Comparison of ENCODE assay signal across 18 cellular contexts in the genomic region with DNA sequence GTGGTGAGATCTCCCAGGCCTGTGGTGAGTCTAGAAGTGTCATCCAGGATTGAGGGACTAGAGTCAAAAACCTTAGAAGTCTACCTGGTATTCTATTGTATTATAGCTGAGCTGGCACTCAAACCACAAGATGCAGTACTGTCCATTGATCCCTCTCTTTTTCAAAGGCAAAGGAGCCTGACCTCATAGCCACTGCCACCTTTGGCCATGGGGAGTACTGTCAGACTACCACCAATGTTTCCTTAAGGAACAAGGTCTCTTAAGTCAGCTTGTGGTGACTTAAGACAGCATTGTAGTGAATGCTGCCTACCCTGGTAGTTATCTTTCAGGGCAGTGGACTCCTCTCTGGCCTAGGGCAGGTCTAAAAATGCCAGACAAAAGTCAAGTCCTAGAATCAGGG.
DNase-seq lines count a peak whose midpoint lies in the region; FAIRE-seq and TF ChIP-seq lines count a peak whose summit lies in the region.
"Had no signal": no experiment of that assay in that cellular context is flagged by ENCODE, and none has a peak within 500 bp of the region (broad histone marks: within the 10 kb centered on the region; RNA-seq: fewer than 3 reads in every experiment).

No MANE protein-coding gene starts in this region.

- no peak overlapping the region for H3T11ph ChIP-seq in H9 (ENCODE audit: low read length)

- H3K14ac ChIP-seq in H9 (ENCODE audit: insufficient read depth, low read length): no peak overlapping the region
- no peak overlapping the region for H3K14ac ChIP-seq in H1 (ENCODE audit: insufficient read length)
- no peak overlapping the region for H3K14ac ChIP-seq in mesenchymal stem cell (ENCODE audit: low read length in 2 of 2)

- H3K4me1 Mint-ChIP-seq in H9: peaks cover 3 to 5% of the 10 kb centered on the region in 2 experiments; a peak in 1 of 4 replicates
- H3K4me1 Mint-ChIP-seq: CD4-positive, alpha-beta memory T cell had no signal

- no peak overlapping the region for H2BK12ac ChIP-seq in H9 (ENCODE audit: insufficient read length, low read depth, low read length)
- no peak overlapping the region for H2BK12ac ChIP-seq in H1 (ENCODE audit: low read depth, low read length)
- H2BK12ac ChIP-seq in mesenchymal stem cell (ENCODE audit: low read length in 2 of 2): no peak overlapping the region

- no peak for TF ChIP-seq POLR2A in H1 (IDR thresholded peaks at IDR 0.05; ENCODE audit: control extremely low read depth in 1 of 2, low read depth in 2 of 2, low read length in 2 of 2)

- POLR2A ChIA-PET in H1 (lab: Charles Lee; ENCODE audit: partially characterized antibody): no interaction called here

- no peak overlapping the region for H4K5ac ChIP-seq in H9 (ENCODE audit: insufficient read length, low read depth, low read length)
- H4K5ac ChIP-seq in H1 (ENCODE audit: insufficient read length, low read depth, low read length): no peak overlapping the region

- H3K27ac Mint-ChIP-seq in H9: no peak overlapping the region
- H3K27ac Mint-ChIP-seq: CD4-positive, alpha-beta memory T cell had no signal

- H3K23ac ChIP-seq in H9 (ENCODE audit: insufficient read length, low read depth, low read length) (no peak overlapping the region), H1 (ENCODE audit: insufficient read length) (no peak overlapping the region), mesenchymal stem cell (ENCODE audit: low read length in 2 of 2) (no peak overlapping the region)

- H3K79me2 ChIP-seq in H9 (ENCODE audit: insufficient read depth, low read length): no peaks in the 10 kb centered on the region
- no peaks in the 10 kb centered on the region for H3K79me2 ChIP-seq in H1 (ENCODE audit: control insufficient read depth in 1 of 2, insufficient read depth in 2 of 2, low read length in 2 of 2)

- no peak overlapping the region for H3K18ac ChIP-seq in H9 (ENCODE audit: insufficient read length, low read depth, low read length)
- no peak overlapping the region for H3K18ac ChIP-seq in H1 (ENCODE audit: extremely low read depth, low read length)
- H3K18ac ChIP-seq in mesenchymal stem cell (ENCODE audit: low read depth in 1 of 2, low read length in 2 of 2): no peak overlapping the region

- H3K79me1 ChIP-seq in H9 (ENCODE audit: insufficient read depth, low read depth, low read length, poor library complexity, severe bottlenecking) (no peaks in the 10 kb centered on the region), H1 (ENCODE audit: low read depth, low read length) (no peaks in the 10 kb centered on the region), mesenchymal stem cell (replicated peaks; ENCODE audit: low read length, poor library complexity, severe bottlenecking) (no peaks in the 10 kb centered on the region)

- H2BK120ac ChIP-seq in H9 (ENCODE audit: low read depth, low read length, poor library complexity, severe bottlenecking) (no peak overlapping the region), H1 (replicated peaks; ENCODE audit: low read depth, low read length) (no peak overlapping the region), mesenchymal stem cell (ENCODE audit: low read depth, low read length) (no peak overlapping the region)

- H2BK5ac ChIP-seq in H9 (ENCODE audit: insufficient read length, low read length) (no peak overlapping the region), H1 (ENCODE audit: low read depth, low read length) (no peak overlapping the region), mesenchymal stem cell (ENCODE audit: low read depth, low read length, poor library complexity, severe bottlenecking) (no peak overlapping the region)

- FAIRE-seq in H1 (lab: Jason Lieb, UNC): no peak
- FAIRE-seq: GM12891, GM18507 had no signal

- H3K27me3 Mint-ChIP-seq in H9 (ENCODE audit: low read depth): no peaks in the 10 kb centered on the region
- H3K27me3 Mint-ChIP-seq: CD4-positive, alpha-beta memory T cell had no signal

- H3K9ac ChIP-seq in H9 (ENCODE audit: extremely low read depth, insufficient read length, low read length) (no peak overlapping the region), H1 (replicated peaks in 1 of 4; ENCODE audit: extremely low read depth in 1 of 4, low read depth in 3 of 4, low read length in 3 of 4) (no peak overlapping the region), mesenchymal stem cell (ENCODE audit: low read length) (no peak overlapping the region)

- TF ChIP-seq CTCF in H9 (conservative IDR thresholded peaks at IDR 0.05): peak; percentile 20; the same call in 2 of the 3 replicates
- peak in 1 of 3 experiments; percentile 23; a peak in 1 of 4 replicates for TF ChIP-seq CTCF in H1 (IDR thresholded peaks at IDR 0.05; ENCODE audit: control extremely low read depth in 1 of 3, insufficient read depth in 1 of 3, low read depth in 1 of 3, low read length in 3 of 3)

- no peak overlapping the region for H3K4me3 Mint-ChIP-seq in H9
- H3K4me3 Mint-ChIP-seq: CD4-positive, alpha-beta memory T cell had no signal

- no peaks in the 10 kb centered on the region for H3K4me1 ChIP-seq in H9 (ENCODE audit: insufficient read depth, low read length)
- H3K4me1 ChIP-seq in H1 (replicated peaks in 1 of 4; ENCODE audit: control insufficient read depth in 3 of 4, insufficient read depth in 4 of 4, low read length in 3 of 4): no peaks in the 10 kb centered on the region
- no peaks in the 10 kb centered on the region for H3K4me1 ChIP-seq in mesenchymal stem cell (ENCODE audit: control insufficient read depth, insufficient read depth, low read depth, low read length)
- H3K4me1 ChIP-seq in SJCRH30: no peaks in the 10 kb centered on the region

- H3K56ac ChIP-seq in H9 (ENCODE audit: insufficient read length, low read depth, low read length) (no peak overlapping the region), H1 (replicated peaks; ENCODE audit: insufficient read length, low read depth, low read length) (no peak overlapping the region)

- H3K27me3 ChIP-seq in H9 (ENCODE audit: insufficient read depth, low read length) (no peaks in the 10 kb centered on the region), H1 (replicated peaks in 1 of 4; ENCODE audit: control insufficient read depth in 3 of 4, extremely low read depth in 1 of 4, insufficient read depth in 3 of 4, low read length in 3 of 4) (no peaks in the 10 kb centered on the region), mesenchymal stem cell (ENCODE audit: control insufficient read depth in 1 of 2, insufficient read depth in 1 of 2, low read length in 2 of 2) (no peaks in the 10 kb centered on the region), SJCRH30 (no peaks in the 10 kb centered on the region)

- no peak overlapping the region for H2AFZ ChIP-seq in H9 (ENCODE audit: low read length)
- H2AFZ ChIP-seq in H1 (ENCODE audit: low read length): no peak overlapping the region
- H2AFZ ChIP-seq in mesenchymal stem cell (ENCODE audit: low read depth, low read length): no peak overlapping the region

- no peak overlapping the region for H2AK5ac ChIP-seq in H9 (ENCODE audit: insufficient read length, low read length)
- H2AK5ac ChIP-seq in H1 (ENCODE audit: low read depth, low read length): no peak overlapping the region
- H2AK5ac ChIP-seq in mesenchymal stem cell (ENCODE audit: low read length, severe bottlenecking): no peak overlapping the region

- no peak overlapping the region for H3K4me3 ChIP-seq in H1 (ENCODE audit: extremely low read depth in 1 of 4, insufficient read depth in 2 of 4, low read depth in 3 of 4, low read length in 4 of 4)
- no peak overlapping the region for H3K4me3 ChIP-seq in mesenchymal stem cell (ENCODE audit: insufficient read depth in 1 of 2, low read depth in 1 of 2, low read length in 2 of 2)
- no peak overlapping the region for H3K4me3 ChIP-seq in SJCRH30

- no peaks in the 10 kb centered on the region for H3K36me3 ChIP-seq in H1 (ENCODE audit: control insufficient read depth in 2 of 4, insufficient read depth in 4 of 4, low read length in 3 of 4)
- no peaks in the 10 kb centered on the region for H3K36me3 ChIP-seq in mesenchymal stem cell (ENCODE audit: control insufficient read depth in 1 of 2, insufficient read depth in 2 of 2, low read depth in 1 of 2, low read length in 2 of 2)
- H3K36me3 ChIP-seq in SJCRH30: no peaks in the 10 kb centered on the region

- H3K36me3 Mint-ChIP-seq in H9 (ENCODE audit: insufficient read depth in 1 of 3, low read depth in 3 of 3): no peaks in the 10 kb centered on the region; a peak in 1 of 7 replicates
- H3K36me3 Mint-ChIP-seq: CD4-positive, alpha-beta memory T cell had no signal

- no peak overlapping the region for H2BK15ac ChIP-seq in H9 (ENCODE audit: low read depth, low read length)
- H2BK15ac ChIP-seq in H1 (ENCODE audit: low read length): peak overlapping the region; percentile 73; the same call in 1 of the 2 replicates
- H2BK15ac ChIP-seq in mesenchymal stem cell (ENCODE audit: low read depth, poor library complexity, severe bottlenecking): no peak overlapping the region

- no peaks in the 10 kb centered on the region for H3K23me2 ChIP-seq in H9 (ENCODE audit: insufficient read length, low read depth, low read length, poor library complexity, severe bottlenecking)
- H3K23me2 ChIP-seq in H1 (ENCODE audit: low read depth, low read length): no peaks in the 10 kb centered on the region

- TF ChIP-seq EP300 in H1 (IDR thresholded peaks at IDR 0.05; ENCODE audit: borderline replicate concordance in 1 of 2, low read depth in 2 of 2, low read length in 2 of 2): no peak

- H2BK20ac ChIP-seq in H9 (ENCODE audit: low read depth, low read length, poor library complexity, severe bottlenecking) (no peak overlapping the region), H1 (ENCODE audit: low read length) (no peak overlapping the region)

- H3K4me2 ChIP-seq in H9 (ENCODE audit: insufficient read depth, insufficient read length, low read length): no peak overlapping the region
- no peak overlapping the region for H3K4me2 ChIP-seq in H1 (ENCODE audit: insufficient read depth in 1 of 2, low read depth in 2 of 2, low read length in 2 of 2)
- no peak overlapping the region for H3K4me2 ChIP-seq in mesenchymal stem cell (ENCODE audit: low read length, poor library complexity, severe bottlenecking)

- H3K4ac ChIP-seq in H9 (ENCODE audit: low read depth, low read length) (no peak overlapping the region), H1 (replicated peaks; ENCODE audit: insufficient read length, low read depth, low read length) (no peak overlapping the region), mesenchymal stem cell (ENCODE audit: low read depth in 1 of 2, low read length in 2 of 2) (no peak overlapping the region)

- H4K91ac ChIP-seq in H9 (ENCODE audit: insufficient read length, low read depth, low read length) (no peak overlapping the region), H1 (replicated peaks; ENCODE audit: insufficient read length, low read length) (no peak overlapping the region), mesenchymal stem cell (ENCODE audit: low read length) (peak overlapping the region; percentile 15)

- CTCF ChIA-PET in H1 (lab: Charles Lee; ENCODE audit: partially characterized antibody): interaction anchor here (0.6 to 1.2 kb wide), 3 partner anchors 26 to 67 kb away, joined by 3 to 4 read pairs (median 4); no protein-coding TSS in a partner anchor

- H4K20me1 ChIP-seq in H9 (ENCODE audit: control insufficient read depth, insufficient read depth, insufficient read length) (no peaks in the 10 kb centered on the region), H1 (replicated peaks in 1 of 2; ENCODE audit: control insufficient read depth in 1 of 2, insufficient read depth in 2 of 2, low read length in 2 of 2) (no peaks in the 10 kb centered on the region)

- no peaks in the 10 kb centered on the region for H3K9me3 Mint-ChIP-seq in H9

- H3K27ac ChIP-seq in H9 (ENCODE audit: insufficient read length, low read depth, low read length) (no peak overlapping the region), H1 (ENCODE audit: low read depth, low read length) (no peak overlapping the region), mesenchymal stem cell (ENCODE audit: low read length, poor library complexity, severe bottlenecking) (no peak overlapping the region), SJCRH30 (no peak overlapping the region)

- TF ChIP-seq RAD21 in H1 (IDR thresholded peaks at IDR 0.05 in 1 of 2, conservative IDR thresholded peaks at IDR 0.05 in 1 of 2; ENCODE audit: low read depth in 2 of 2, low read length in 2 of 2): peak in 1 of 2 experiments; percentile 9; a peak in 1 of 4 replicates

- H3K9me3 ChIP-seq in H9 (ENCODE audit: control insufficient read depth, low read depth, low read length): no peaks in the 10 kb centered on the region
- H3K9me3 ChIP-seq in H1 (ENCODE audit: insufficient read depth in 2 of 2, low read depth in 1 of 2, low read length in 1 of 2): no peaks in the 10 kb centered on the region
- H3K9me3 ChIP-seq in mesenchymal stem cell (ENCODE audit: control insufficient read depth, low read length): peaks cover 25% of the 10 kb centered on the region
- no peaks in the 10 kb centered on the region for H3K9me3 ChIP-seq in SJCRH30 (replicated peaks)

- DNase-seq in H9 (no peak), H1 (ENCODE audit: low read depth in 1 of 2, low spot score in 2 of 2) (no peak), mesenchymal stem cell (no peak), NCI-H1417 treated with DMSO at 0.1 percent for 48 hours (lab: John Stamatoyannopoulos, UW) (no peak), SJCRH30 (no peak), A172 (ENCODE audit: low spot score) (no peak)
- DNase-seq: 8988T; C1 segment of cervical spinal cord; Calu3; CD4-positive, alpha-beta memory T cell; COR-L47; DMS53; DMS79 treated with DMSO at 0.1 percent for 48 hours; GF-D8; GOT3; H7 had no signal

- H4K8ac ChIP-seq in H9 (replicated peaks; ENCODE audit: insufficient read length, low read depth, low read length) (no peak overlapping the region), H1 (ENCODE audit: extremely low read depth, insufficient read depth, low read length) (no peak overlapping the region), mesenchymal stem cell (ENCODE audit: low read length) (no peak overlapping the region)
